In the genomic region with DNA sequence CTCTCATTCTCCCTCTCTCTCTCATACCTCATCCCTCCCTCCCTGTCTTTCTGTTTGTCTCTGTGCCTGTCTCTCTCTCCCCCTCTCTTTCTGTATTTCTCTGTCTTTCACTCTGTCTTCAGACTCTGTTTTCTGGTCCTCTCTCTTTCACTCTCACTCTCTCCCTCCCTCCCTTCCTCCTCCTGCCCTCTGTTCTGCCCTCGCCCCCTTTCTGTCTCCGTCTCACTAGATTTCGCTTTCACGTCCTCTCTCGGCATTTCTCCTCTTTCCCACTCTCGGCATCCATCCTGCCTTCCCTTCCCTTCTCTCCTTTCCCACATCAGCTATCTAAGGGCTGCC, we compare ENCODE assay signal across 28 cellular contexts.
"Had no signal": no experiment of that assay in that cellular context is flagged by ENCODE, and none has a peak within 500 bp of the region (broad histone marks: within the 10 kb centered on the region; RNA-seq: fewer than 3 reads in every experiment).

No MANE protein-coding gene starts in this region.

- H3K36me3 ChIP-seq: breast epithelium, esophagus muscularis mucosa, heart right ventricle, left ventricle myocardium inferior, right atrium auricular region, suprapubic skin, tibial artery, upper lobe of right lung had no signal

- H3K4me1 Mint-ChIP-seq: activated CD4-positive, alpha-beta memory T cell treated with anti-CD3 and anti-CD28 coated beads, Interleukin-2, amount 10 ng/mL, durations not matched to agents 7 days and 5 days; activated CD4-positive, alpha-beta T cell treated with anti-CD3 and anti-CD28 coated beads, Interleukin-2, amount 10 ng/mL, durations not matched to agents 7 days and 5 days; activated CD8-positive, alpha-beta memory T cell treated with anti-CD3 and anti-CD28 coated beads, Interleukin-2, amount 10 ng/mL, durations not matched to agents 7 days and 5 days; activated naive CD4-positive, alpha-beta T cell treated with anti-CD3 and anti-CD28 coated beads, Interleukin-2, amount 50 U/mL, for 24 hours; activated naive CD8-positive, alpha-beta T cell treated with anti-CD3 and anti-CD28 coated beads, Interleukin-2, amount 50 U/mL, for 24 hours had no signal

- H3K27ac Mint-ChIP-seq: activated CD4-positive, alpha-beta memory T cell treated with anti-CD3 and anti-CD28 coated beads, Interleukin-2, amount 10 ng/mL, durations not matched to agents 7 days and 5 days; activated CD4-positive, alpha-beta T cell treated with anti-CD3 and anti-CD28 coated beads, Interleukin-2, amount 10 ng/mL, durations not matched to agents 7 days and 5 days; activated CD8-positive, alpha-beta memory T cell treated with anti-CD3 and anti-CD28 coated beads, Interleukin-2, amount 10 ng/mL, durations not matched to agents 7 days and 5 days; activated naive CD4-positive, alpha-beta T cell treated with anti-CD3 and anti-CD28 coated beads, Interleukin-2, amount 50 U/mL, for 24 hours; activated naive CD8-positive, alpha-beta T cell treated with anti-CD3 and anti-CD28 coated beads, Interleukin-2, amount 50 U/mL, for 24 hours; activated T-helper 2 cell treated with anti-CD3 and anti-CD28 coated beads, Interferon-gamma antibody, Interleukin-2, Interleukin-4, amounts not matched to agents 10 μg/mL and 5 μg/mL and 100 μg/mL, durations not matched to agents 14 hours and 24 hours and 36 hours; naive B cell; T-helper 17 cell had no signal

- H3K27ac ChIP-seq: breast epithelium, esophagus muscularis mucosa, foreskin keratinocyte, heart right ventricle, left ventricle myocardium inferior, right atrium auricular region, suprapubic skin, tibial artery, upper lobe of right lung had no signal

- H3K9me3 Mint-ChIP-seq: activated CD4-positive, alpha-beta memory T cell treated with anti-CD3 and anti-CD28 coated beads, Interleukin-2, amount 10 ng/mL, durations not matched to agents 7 days and 5 days; activated CD4-positive, alpha-beta T cell treated with anti-CD3 and anti-CD28 coated beads, Interleukin-2, amount 10 ng/mL, durations not matched to agents 7 days and 5 days; activated naive CD4-positive, alpha-beta T cell treated with anti-CD3 and anti-CD28 coated beads, Interleukin-2, amount 50 U/mL, for 24 hours; activated naive CD8-positive, alpha-beta T cell treated with anti-CD3 and anti-CD28 coated beads, Interleukin-2, amount 50 U/mL, for 24 hours; activated T-helper 2 cell treated with anti-CD3 and anti-CD28 coated beads, Interferon-gamma antibody, Interleukin-2, Interleukin-4, amounts not matched to agents 10 μg/mL and 5 μg/mL and 100 μg/mL, durations not matched to agents 14 hours and 24 hours and 36 hours had no signal

- H3K4me3 Mint-ChIP-seq: activated CD4-positive, alpha-beta memory T cell treated with anti-CD3 and anti-CD28 coated beads, Interleukin-2, amount 10 ng/mL, durations not matched to agents 7 days and 5 days; activated CD4-positive, alpha-beta T cell treated with anti-CD3 and anti-CD28 coated beads, Interleukin-2, amount 10 ng/mL, durations not matched to agents 7 days and 5 days; activated CD8-positive, alpha-beta memory T cell treated with anti-CD3 and anti-CD28 coated beads, Interleukin-2, amount 10 ng/mL, durations not matched to agents 7 days and 5 days; activated naive CD4-positive, alpha-beta T cell treated with anti-CD3 and anti-CD28 coated beads, Interleukin-2, amount 50 U/mL, for 24 hours; activated naive CD8-positive, alpha-beta T cell treated with anti-CD3 and anti-CD28 coated beads, Interleukin-2, amount 50 U/mL, for 24 hours; naive B cell; T-helper 17 cell had no signal

- H3K9me3 ChIP-seq: esophagus muscularis mucosa, left ventricle myocardium inferior, suprapubic skin, upper lobe of right lung had no signal

- H3K4me3 ChIP-seq: breast epithelium, esophagus muscularis mucosa, heart right ventricle, left ventricle myocardium inferior, right atrium auricular region, smooth muscle cell, suprapubic skin, tibial artery, upper lobe of right lung had no signal

- ATAC-seq: activated CD8-positive, alpha-beta memory T cell treated with anti-CD3 and anti-CD28 coated beads, Interleukin-2, amount 10 ng/mL, durations not matched to agents 7 days and 5 days; activated naive CD8-positive, alpha-beta T cell treated with anti-CD3 and anti-CD28 coated beads, Interleukin-2, amount 50 U/mL, for 24 hours; foreskin keratinocyte; heart right ventricle; T-helper 17 cell; upper lobe of right lung had no signal

- H3K36me3 Mint-ChIP-seq: activated CD8-positive, alpha-beta memory T cell treated with anti-CD3 and anti-CD28 coated beads, Interleukin-2, amount 10 ng/mL, durations not matched to agents 7 days and 5 days; activated naive CD4-positive, alpha-beta T cell treated with anti-CD3 and anti-CD28 coated beads, Interleukin-2, amount 50 U/mL, for 24 hours had no signal

- DNase-seq: activated CD4-positive, alpha-beta memory T cell treated with anti-CD3 and anti-CD28 coated beads, Interleukin-2, amount 10 ng/mL, durations not matched to agents 7 days and 5 days; activated CD4-positive, alpha-beta T cell treated with anti-CD3 and anti-CD28 coated beads for 1 hour; activated CD4-positive, alpha-beta T cell treated with anti-CD3 and anti-CD28 coated beads, Interleukin-2, amount 10 ng/mL, durations not matched to agents 7 days and 5 days; activated CD8-positive, alpha-beta memory T cell treated with anti-CD3 and anti-CD28 coated beads, Interleukin-2, amount 10 ng/mL, durations not matched to agents 7 days and 5 days; activated naive CD8-positive, alpha-beta T cell treated with anti-CD3 and anti-CD28 coated beads, Interleukin-2, amount 50 U/mL, for 24 hours; activated T-cell treated with anti-CD3 and anti-CD28 coated beads, Interleukin-2, amount 50 U/mL, for 48 hours; amygdala; central memory CD4-positive, alpha-beta T cell; dermis blood vessel endothelial cell; effector CD4-positive, alpha-beta T cell; foreskin keratinocyte; heart right ventricle; islet precursor cell; left ventricle myocardium inferior; naive B cell; stimulated activated CD4-positive, alpha-beta T cell treated with anti-CD3 and anti-CD28 coated beads, Interleukin-1b, Interleukin-23, amount 100 ng/mL, for 48 hours; stimulated activated naive CD4-positive, alpha-beta T cell; T-helper 17 cell; T1000; tibial artery; upper lobe of right lung had no signal

- H3K4me2 ChIP-seq: smooth muscle cell had no signal

- H3K4me1 ChIP-seq: breast epithelium, foreskin keratinocyte, left ventricle myocardium inferior, right atrium auricular region, tibial artery had no signal

- H3K27me3 ChIP-seq: right atrium auricular region had no signal
